In genomic region chr10:72954596-72955569, GRCh38 we compare ENCODE assay signal across 2 cellular contexts.
A peak's percentile ranks its signal among the peaks of the same experiment; 100 is the strongest.
TF ChIP-seq lines count a peak whose summit lies in the region.

Gene PLA2G12B (minus strand): TSS chr10:72954806. CDS start chr10:72954685, 121 bp downstream.

TF ChIP-seq in SK-N-SH, 30 proteins besides CTCF, POLR2A, EP300 and RAD21 (continued from another document):
- TF ChIP-seq REST (IDR thresholded peaks at IDR 0.05; ENCODE audit: low read depth, low read length) (no peak), USF1 (IDR thresholded peaks at IDR 0.05; ENCODE audit: borderline replicate concordance, low read depth) (no peak), ELF1 (IDR thresholded peaks at IDR 0.05) (no peak)

TF ChIP-seq in liver, 16 proteins besides CTCF, POLR2A, EP300 and RAD21 (continued from another document):
- TF ChIP-seq GABPA (IDR thresholded peaks at IDR 0.05 in 1 of 2, conservative IDR thresholded peaks at IDR 0.05 in 1 of 2) (no peak), FOXA1 (IDR thresholded peaks at IDR 0.05) (no peak), TAF1 (conservative IDR thresholded peaks at IDR 0.05) (peak; percentile 77), YY1 (IDR thresholded peaks at IDR 0.05) (peak; percentile 78), FOXA2 (IDR thresholded peaks at IDR 0.05) (peak; percentile 61), HNF4G (IDR thresholded peaks at IDR 0.05) (peak; percentile 85), ATF3 (IDR thresholded peaks at IDR 0.05) (peak; percentile 36), RXRA (IDR thresholded peaks at IDR 0.05) (peak; percentile 89 to 90), EGR1 (IDR thresholded peaks at IDR 0.05; ENCODE audit: low read depth in 2 of 2) (peak in 1 of 2 donors; percentile 61)
